ENCODE assay signal across 15 cellular contexts in the genomic region with DNA sequence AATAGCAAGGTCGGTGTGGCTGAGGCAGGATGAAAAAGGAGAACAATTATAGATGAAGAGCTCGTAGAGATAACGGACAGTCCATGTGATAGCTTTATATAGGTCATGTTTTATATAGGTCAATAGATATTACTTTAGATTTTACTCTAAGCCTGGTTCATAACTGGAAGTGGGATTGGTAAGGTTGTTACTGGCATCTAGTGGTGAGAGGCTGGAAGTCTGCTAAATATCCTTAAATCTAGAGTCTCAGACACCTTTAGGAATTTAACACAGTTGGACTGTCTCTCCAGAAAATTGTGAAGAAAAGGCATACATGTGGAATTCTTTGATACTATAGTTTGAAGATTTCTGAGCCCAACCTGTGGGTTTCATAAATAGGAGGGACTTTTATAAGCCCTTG.
A peak's percentile ranks its signal among the peaks of the same experiment; 100 is the strongest.
DNase-seq lines count a peak whose midpoint lies in the region; ATAC-seq and TF ChIP-seq lines count a peak whose summit lies in the region.
"Had no signal": no experiment of that assay in that cellular context is flagged by ENCODE, and none has a peak within 500 bp of the region (broad histone marks: within the 10 kb centered on the region; RNA-seq: fewer than 3 reads in every experiment).

No MANE protein-coding gene starts in this region.

- H3K4me2 ChIP-seq in OCI-LY7 (ENCODE audit: low read length): no peak overlapping the region
- no peak overlapping the region for H3K4me2 ChIP-seq in MM.1S (ENCODE audit: low read depth, low read length)
- no peak overlapping the region for H3K4me2 ChIP-seq in PC-3 (ENCODE audit: low read length)

- POLR2A ChIA-PET in AG04449 (lab: Yijun Ruan, JAX): no interaction called here
- POLR2A ChIA-PET in OCI-LY7 (lab: Charles Lee): no interaction called here
- POLR2A ChIA-PET in PC-3 (lab: Charles Lee; ENCODE audit: unreplicated experiment): no interaction called here

- no peaks in the 10 kb centered on the region for H3K27me3 Mint-ChIP-seq in chondrocyte (ENCODE audit: low read depth)
- H3K27me3 Mint-ChIP-seq in activated CD4-positive, alpha-beta T cell treated with anti-CD3 and anti-CD28 coated beads, Interleukin-2, amount 10 ng/mL, durations not matched to agents 24 days and 14 days: no peaks in the 10 kb centered on the region
- H3K27me3 Mint-ChIP-seq: effector memory CD8-positive, alpha-beta T cell; naive B cell had no signal

- H3K9ac ChIP-seq in MM.1S (ENCODE audit: low read length): no peak overlapping the region
- no peak overlapping the region for H3K9ac ChIP-seq in PC-3 (ENCODE audit: low read length)

- H3K4me3 ChIP-seq in AG04449 (ENCODE audit: low read depth, low read length) (no peak overlapping the region), OCI-LY7 (ENCODE audit: low read depth, low read length, poor library complexity, severe bottlenecking) (no peak overlapping the region), MM.1S (ENCODE audit: low read length) (no peak overlapping the region), PC-3 (ENCODE audit: low read length) (no peak overlapping the region)
- H3K4me3 ChIP-seq: adrenal gland had no signal

- BruUV-seq in OCI-LY7 (replicated peaks; lab: Mats Ljungman, UMichigan) (no TSS peak), PC-3 (replicated peaks; lab: Mats Ljungman, UMichigan) (no TSS peak)

- H3K36me3 ChIP-seq in OCI-LY7 (ENCODE audit: insufficient read depth, low read length): peaks cover 3% of the 10 kb centered on the region; the same call in 1 of the 2 replicates
- no peaks in the 10 kb centered on the region for H3K36me3 ChIP-seq in MM.1S (replicated peaks; ENCODE audit: insufficient read depth, low read length)
- no peaks in the 10 kb centered on the region for H3K36me3 ChIP-seq in PC-3 (ENCODE audit: low read depth, low read length)
- H3K36me3 ChIP-seq: adrenal gland, BE2C had no signal

- H3K27me3 ChIP-seq in foreskin keratinocyte: no peaks in the 10 kb centered on the region
- H3K27me3 ChIP-seq in MM.1S (replicated peaks; ENCODE audit: insufficient read depth, low read length): no peaks in the 10 kb centered on the region
- no peaks in the 10 kb centered on the region for H3K27me3 ChIP-seq in PC-3 (ENCODE audit: low read length)
- H3K27me3 ChIP-seq: adrenal gland, BE2C had no signal

- H3K27ac ChIP-seq in OCI-LY7 (ENCODE audit: low read depth, low read length, poor library complexity, severe bottlenecking): no peak overlapping the region
- no peak overlapping the region for H3K27ac ChIP-seq in foreskin keratinocyte
- no peak overlapping the region for H3K27ac ChIP-seq in MM.1S (ENCODE audit: low read length)
- H3K27ac ChIP-seq in PC-3 (ENCODE audit: low read length): no peak overlapping the region
- H3K27ac ChIP-seq: adrenal gland had no signal

- CTCF ChIA-PET in AG04449 (lab: Yijun Ruan, JAX) (interaction anchor here (1.0 to 1.3 kb wide), 6 partner anchors 8 to 330 kb away, joined by 3 to 5 read pairs (median 3); no protein-coding TSS in a partner anchor), OCI-LY7 (lab: Charles Lee; ENCODE audit: unreplicated experiment) (no interaction called here), PC-3 (lab: Charles Lee) (no interaction called here)

- H3F3A ChIP-seq in MM.1S (ENCODE audit: insufficient read depth, low read length) (no peaks in the 10 kb centered on the region), PC-3 (ENCODE audit: low read length, unreplicated experiment) (no peaks in the 10 kb centered on the region)

- DNase-seq in AG04449 (ENCODE audit: low read depth, low spot score) (no peak), OCI-LY7 (ENCODE audit: low spot score) (peak; percentile 24), foreskin keratinocyte (no peak), MM.1S (no peak), chondrocyte (ENCODE audit: low spot score) (no peak), PC-3 (no peak)
- no peak for DNase-seq in activated CD4-positive, alpha-beta T cell treated with anti-CD3 and anti-CD28 coated beads, Interleukin-2, amount 10 ng/mL, durations not matched to agents 24 days and 14 days
- DNase-seq: adrenal gland; BE2C; effector memory CD8-positive, alpha-beta T cell; naive B cell; NCI-H1436; OCI-M1; right cardiac atrium had no signal

- H3K36me3 Mint-ChIP-seq in chondrocyte (ENCODE audit: low read depth): no peaks in the 10 kb centered on the region
- peaks cover 5% of the 10 kb centered on the region for H3K36me3 Mint-ChIP-seq in activated CD4-positive, alpha-beta T cell treated with anti-CD3 and anti-CD28 coated beads, Interleukin-2, amount 10 ng/mL, durations not matched to agents 24 days and 14 days (ENCODE audit: low read depth)
- H3K36me3 Mint-ChIP-seq: naive B cell had no signal

- no peak overlapping the region for H2AFZ ChIP-seq in OCI-LY7 (ENCODE audit: low read length)
- H2AFZ ChIP-seq in MM.1S (ENCODE audit: low read length): no peak overlapping the region
- no peak overlapping the region for H2AFZ ChIP-seq in PC-3 (ENCODE audit: low read length)

- no peaks in the 10 kb centered on the region for H3K9me2 ChIP-seq in OCI-LY7 (ENCODE audit: insufficient read depth, low read length)
- H3K9me2 ChIP-seq in MM.1S (replicated peaks; ENCODE audit: insufficient read depth, low read length): no peaks in the 10 kb centered on the region
- no peaks in the 10 kb centered on the region for H3K9me2 ChIP-seq in PC-3 (replicated peaks; ENCODE audit: low read length)

- no peaks in the 10 kb centered on the region for H3K4me1 Mint-ChIP-seq in chondrocyte (ENCODE audit: low read depth)
- no peaks in the 10 kb centered on the region for H3K4me1 Mint-ChIP-seq in activated CD4-positive, alpha-beta T cell treated with anti-CD3 and anti-CD28 coated beads, Interleukin-2, amount 10 ng/mL, durations not matched to agents 24 days and 14 days
- H3K4me1 Mint-ChIP-seq: naive B cell had no signal

- H4K20me1 ChIP-seq in OCI-LY7 (ENCODE audit: insufficient read depth, low read length) (no peaks in the 10 kb centered on the region), MM.1S (ENCODE audit: insufficient read depth, low read length) (no peaks in the 10 kb centered on the region), PC-3 (ENCODE audit: low read length) (no peaks in the 10 kb centered on the region)

- no peaks in the 10 kb centered on the region for H3K9me3 Mint-ChIP-seq in chondrocyte (ENCODE audit: low read depth)
- H3K9me3 Mint-ChIP-seq in activated CD4-positive, alpha-beta T cell treated with anti-CD3 and anti-CD28 coated beads, Interleukin-2, amount 10 ng/mL, durations not matched to agents 24 days and 14 days: no peaks in the 10 kb centered on the region
- H3K9me3 Mint-ChIP-seq: effector memory CD8-positive, alpha-beta T cell; naive B cell had no signal

- H3K27ac Mint-ChIP-seq in chondrocyte (ENCODE audit: unreplicated experiment): no peak overlapping the region
- H3K27ac Mint-ChIP-seq in activated CD4-positive, alpha-beta T cell treated with anti-CD3 and anti-CD28 coated beads, Interleukin-2, amount 10 ng/mL, durations not matched to agents 24 days and 14 days: no peak overlapping the region
- H3K27ac Mint-ChIP-seq: naive B cell had no signal

- intact Hi-C loops in OCI-LY7 (cut with micrococcal nuclease; ENCODE audit: unreplicated experiment): no loop called here
- intact Hi-C loops in activated CD4-positive, alpha-beta T cell treated with anti-CD3 and anti-CD28 coated beads, Interleukin-2, amount 10 ng/mL, durations not matched to agents 24 days and 14 days (cut with micrococcal nuclease): no loop called here
- intact Hi-C loops in PC-3 (cut with micrococcal nuclease): no loop called here

- ATAC-seq in foreskin keratinocyte (peak; percentile 36), PC-3 (no peak)
- ATAC-seq: effector memory CD8-positive, alpha-beta T cell; right cardiac atrium had no signal

- no peaks in the 10 kb centered on the region for H3K4me1 ChIP-seq in OCI-LY7 (ENCODE audit: insufficient read depth, low read length, poor library complexity, severe bottlenecking)
- no peaks in the 10 kb centered on the region for H3K4me1 ChIP-seq in foreskin keratinocyte
- H3K4me1 ChIP-seq in MM.1S (ENCODE audit: low read length): no peaks in the 10 kb centered on the region
- H3K4me1 ChIP-seq in PC-3 (ENCODE audit: insufficient read depth, low read length): no peaks in the 10 kb centered on the region
- H3K4me1 ChIP-seq: adrenal gland, BE2C had no signal

- H3K9me3 ChIP-seq in OCI-LY7 (ENCODE audit: low read length) (no peaks in the 10 kb centered on the region), MM.1S (replicated peaks; ENCODE audit: insufficient read depth, low read length) (no peaks in the 10 kb centered on the region), PC-3 (ENCODE audit: low read length) (no peaks in the 10 kb centered on the region)
- H3K9me3 ChIP-seq: adrenal gland, BE2C had no signal

- H3K79me2 ChIP-seq in OCI-LY7 (ENCODE audit: insufficient read depth, low read depth, low read length): no peaks in the 10 kb centered on the region
- H3K79me2 ChIP-seq in MM.1S (ENCODE audit: low read length): no peaks in the 10 kb centered on the region
- no peaks in the 10 kb centered on the region for H3K79me2 ChIP-seq in PC-3 (ENCODE audit: low read length)

- TF ChIP-seq CTCF in AG04449 (IDR thresholded peaks at IDR 0.05; ENCODE audit: insufficient read depth, low read length, missing control alignments) (peak; percentile 25), GM12872 (IDR thresholded peaks at IDR 0.05; ENCODE audit: insufficient read depth, low read depth, low read length) (peak; percentile 40; the same call in 1 of the 3 replicates), OCI-LY7 (conservative IDR thresholded peaks at IDR 0.05; ENCODE audit: low read length) (peak; percentile 70), foreskin keratinocyte (conservative IDR thresholded peaks at IDR 0.05) (no peak), MM.1S (IDR thresholded peaks at IDR 0.05; ENCODE audit: low read length) (no peak), chondrocyte (IDR thresholded peaks at IDR 0.05) (no peak), PC-3 (conservative IDR thresholded peaks at IDR 0.05; ENCODE audit: low read depth, low read length) (no peak)

- no peak overlapping the region for H3K4me3 Mint-ChIP-seq in chondrocyte (ENCODE audit: unreplicated experiment)
- H3K4me3 Mint-ChIP-seq in activated CD4-positive, alpha-beta T cell treated with anti-CD3 and anti-CD28 coated beads, Interleukin-2, amount 10 ng/mL, durations not matched to agents 24 days and 14 days: no peak overlapping the region
- H3K4me3 Mint-ChIP-seq: effector memory CD8-positive, alpha-beta T cell; naive B cell had no signal

Comparison
In these comparisons a context has a peak if more than half of its experiments do, and no peak if none do; other contexts are left out.
1. CTCF ChIP-seq: peak in AG04449 (single experiment), GM12872 (single experiment) and OCI-LY7 (single experiment); none in foreskin keratinocyte (single experiment), MM.1S (single experiment), chondrocyte (single experiment) and PC-3 (single experiment).